22 cellular contexts compared by ENCODE assay signal in genomic region chr5:124059200-124059599, GRCh38.
A peak's percentile ranks its signal among the peaks of the same experiment; 100 is the strongest.
DNase-seq lines count a peak whose midpoint lies in the region; ATAC-seq and TF ChIP-seq lines count a peak whose summit lies in the region.
"Had no signal": no experiment of that assay in that cellular context is flagged by ENCODE, and none has a peak within 500 bp of the region (broad histone marks: within the 10 kb centered on the region; RNA-seq: fewer than 3 reads in every experiment).

No MANE protein-coding gene starts in this region.

- peak; percentile 15 for DNase-seq in HS-5 (ENCODE audit: low read depth)
- DNase-seq in RWPE1 (ENCODE audit: low spot score), result peak; percentile 59
- peak; percentile 29 to 72 for DNase-seq in foreskin keratinocyte
- peak; percentile 10 for DNase-seq in stromal cell of bone marrow (ENCODE audit: low read depth)
- no peak for DNase-seq in osteoblast (ENCODE audit: insufficient read length, low spot score, missing footprints)
- no peak for DNase-seq in MV-4-11 (lab: John Stamatoyannopoulos, UW)
- DNase-seq: activated CD4-positive, alpha-beta T cell treated with anti-CD3 and anti-CD28 coated beads for 48 hours; activated gamma-delta T cell treated with Interleukin-2 at 50 U/mL for 16 hours; amniotic stem cell; BE2C; Caco-2; caudate nucleus; esophagus squamous epithelium; MM.1S; NCI-H1930; NCI-H345; occipital lobe; right cardiac atrium; stimulated activated naive CD8-positive, alpha-beta T cell treated with anti-CD3 and anti-CD28 coated beads, Interleukin-15, Interleukin-2, amounts not matched to agents 100 U/mL and 50 U/mL, for 24 hours; SW 1271 had no signal

- POLR2A ChIA-PET in RWPE1 (lab: Yijun Ruan, JAX; ENCODE audit: low non-redundant PET), result no interaction called here

- no peaks in the 10 kb centered on the region for H4K20me1 ChIP-seq in osteoblast (ENCODE audit: insufficient read depth, low read length)

- TF ChIP-seq CTCF in RWPE1 (conservative IDR thresholded peaks at IDR 0.05; ENCODE audit: low read depth), result no peak
- TF ChIP-seq CTCF in foreskin keratinocyte (conservative IDR thresholded peaks at IDR 0.05), result no peak
- no peak for TF ChIP-seq CTCF in osteoblast (IDR thresholded peaks at IDR 0.05; ENCODE audit: extremely low read depth, low read depth, low read length)

- CTCF ChIA-PET in RWPE1 (lab: Yijun Ruan, JAX), result no interaction called here

- no peak overlapping the region for H3K4me2 ChIP-seq in osteoblast (ENCODE audit: insufficient read depth, low read length)

- no peak overlapping the region for H3K4me3 ChIP-seq in osteoblast (ENCODE audit: insufficient read depth, low read length)
- H3K4me3 ChIP-seq: esophagus squamous epithelium, tibial nerve had no signal

- no peak overlapping the region for H2AFZ ChIP-seq in osteoblast (ENCODE audit: low read length)

- H3K27ac ChIP-seq in RWPE1 (no peak overlapping the region), foreskin keratinocyte (no peak overlapping the region), osteoblast (ENCODE audit: low read depth, low read length) (no peak overlapping the region)
- H3K27ac ChIP-seq: esophagus squamous epithelium, tibial nerve had no signal

- peaks cover 3% of the 10 kb centered on the region for H3K27me3 ChIP-seq in foreskin keratinocyte
- H3K27me3 ChIP-seq in osteoblast (ENCODE audit: insufficient read depth, low read length), result no peaks in the 10 kb centered on the region
- H3K27me3 ChIP-seq: BE2C, esophagus squamous epithelium, tibial nerve had no signal

- H3K4me1 ChIP-seq in foreskin keratinocyte, result no peaks in the 10 kb centered on the region
- H3K4me1 ChIP-seq in osteoblast (ENCODE audit: insufficient read depth, low read length), result no peaks in the 10 kb centered on the region
- H3K4me1 ChIP-seq: Caco-2 had no signal

- no peaks in the 10 kb centered on the region for H3K36me3 ChIP-seq in osteoblast (ENCODE audit: insufficient read depth, low read length)
- H3K36me3 ChIP-seq: BE2C, esophagus squamous epithelium, tibial nerve had no signal

- ATAC-seq in foreskin keratinocyte (peak; percentile 97), GM18511 (IDR thresholded peaks at IDR 0.05; ENCODE audit: unreplicated experiment) (no peak)
- ATAC-seq: right cardiac atrium; stimulated activated naive CD8-positive, alpha-beta T cell treated with anti-CD3 and anti-CD28 coated beads, Interleukin-15, Interleukin-2, amounts not matched to agents 100 U/mL and 50 U/mL, for 24 hours had no signal

- no peaks in the 10 kb centered on the region for H3K79me2 ChIP-seq in osteoblast (ENCODE audit: insufficient read depth, low read length)

- no peaks in the 10 kb centered on the region for H3K9me3 ChIP-seq in osteoblast (ENCODE audit: low read depth, low read length)
- H3K9me3 ChIP-seq: BE2C, Caco-2, esophagus squamous epithelium, tibial nerve had no signal

Comparison
In these comparisons a context has a peak if more than half of its experiments do, and no peak if none do; other contexts are left out.
1. DNase-seq: peak in HS-5 (single experiment), RWPE1 (single experiment), foreskin keratinocyte (2 of 2) and stromal cell of bone marrow (single experiment); none in osteoblast (single experiment) and MV-4-11 (single experiment).